16 cellular contexts compared by ENCODE assay signal in genomic region chr17:65595071-65595655, GRCh38. TPM values are rescaled to one million over a fixed set of nuclear protein-coding genes. Genes with fewer than 3 reads are reported as not detected.
DNase-seq lines count a peak whose midpoint lies in the region; ATAC-seq, FAIRE-seq and TF ChIP-seq lines count a peak whose summit lies in the region.
"Had no signal": no experiment of that assay in that cellular context is flagged by ENCODE, and none has a peak within 500 bp of the region (broad histone marks: within the 10 kb centered on the region; RNA-seq: fewer than 3 reads in every experiment).

No MANE protein-coding gene starts in this region.

- BruUV-seq in HepG2 (replicated peaks; lab: Mats Ljungman, UMichigan): no TSS peak

- TF ChIP-seq EP300 in HepG2 (IDR thresholded peaks at IDR 0.05; ENCODE audit: low read depth in 2 of 2, low read length in 2 of 2): no peak
- no peak for TF ChIP-seq EP300 in HepG2 (CRISPR knock-in tag; IDR thresholded peaks at IDR 0.05; ENCODE audit: borderline replicate concordance)

- WGBS in HepG2 (ENCODE audit: low lambda C conversion rate): 68% methylated on average over 4 of the region's 4 CpGs
- 60% methylated on average over 4 of the region's 4 CpGs for WGBS in right lobe of liver (ENCODE audit: insufficient coverage, low coverage, low lambda C conversion rate, missing lambda C conversion rate)

- POLR2A ChIA-PET in HepG2 (lab: Yijun Ruan, JAX): no interaction called here

- no peak for DNase-seq in HepG2 (ENCODE audit: low spot score)
- no peak for DNase-seq in right lobe of liver
- peak; percentile 66 for DNase-seq in SW480 (ENCODE audit: low spot score)
- peak; percentile 15 for DNase-seq in iris pigment epithelial cell (ENCODE audit: low read depth)
- no peak for DNase-seq in activated CD8-positive, alpha-beta memory T cell treated with anti-CD3 and anti-CD28 coated beads, Interleukin-2, amount 10 ng/mL, durations not matched to agents 7 days and 5 days
- no peak for DNase-seq in left lobe of liver (ENCODE audit: low spot score)
- no peak for DNase-seq in HCEC 1CT
- DNase-seq: activated CD4-positive, alpha-beta T cell treated with anti-CD3 and anti-CD28 coated beads for 4 hours; activated T-cell treated with anti-CD3 and anti-CD28 coated beads, Interleukin-2, amount 50 U/mL, for 24 hours; BE2C; NCI-H774 had no signal

- ATAC-seq in HepG2 (no peak), right lobe of liver (no peak), left lobe of liver (no peak), GM21619 (IDR thresholded peaks at IDR 0.05; ENCODE audit: unreplicated experiment) (no peak)
- no peak for ATAC-seq in activated CD8-positive, alpha-beta memory T cell treated with anti-CD3 and anti-CD28 coated beads, Interleukin-2, amount 10 ng/mL, durations not matched to agents 7 days and 5 days
- ATAC-seq: esophagus mucosa had no signal

- H3K79me2 ChIP-seq in HepG2 (ENCODE audit: insufficient read depth, low read length): no peaks in the 10 kb centered on the region

- 0 out of 2 replicates have a peak overlapping the region, but pooled peaks have one; percentile 8 for H3K4me2 ChIP-seq in HepG2 (ENCODE audit: low read depth, low read length)

- CTCF ChIA-PET in HepG2 (lab: Yijun Ruan, JAX; ENCODE audit: low intra/inter-chr PET ratio, low total read pairs): no interaction called here
- CTCF ChIA-PET in activated CD8-positive, alpha-beta memory T cell treated with anti-CD3 and anti-CD28 coated beads, Interleukin-2, amount 10 ng/mL, durations not matched to agents 7 days and 5 days (lab: Charles Lee): interaction anchor here (0.6 kb wide), 1 partner anchor 29 kb away, joined by 3 read pairs; no protein-coding TSS in a partner anchor

- H3K27me3 Mint-ChIP-seq in activated CD8-positive, alpha-beta memory T cell treated with anti-CD3 and anti-CD28 coated beads, Interleukin-2, amount 10 ng/mL, durations not matched to agents 7 days and 5 days: peaks cover 18% of the 10 kb centered on the region

- H2AFZ ChIP-seq in HepG2 (ENCODE audit: low read length): no peak overlapping the region

- no peak for TF ChIP-seq RAD21 in HepG2 (CRISPR knock-in tag; IDR thresholded peaks at IDR 0.05)

- no peak overlapping the region for H3K27ac Mint-ChIP-seq in activated CD8-positive, alpha-beta memory T cell treated with anti-CD3 and anti-CD28 coated beads, Interleukin-2, amount 10 ng/mL, durations not matched to agents 7 days and 5 days
- H3K27ac Mint-ChIP-seq: activated T-cell treated with anti-CD3 and anti-CD28 coated beads, Interleukin-2, amount 50 U/mL, for 24 hours; T-helper 1 cell treated with Interleukin-12 subunit alpha and Interleukin-12 subunit beta and Interleukin-4 antibody, amounts not matched to agents 30 μg/mL and 1 μg/mL, for 36 hours had no signal

- H3K9me3 ChIP-seq in HepG2 (ENCODE audit: low read length) (no peaks in the 10 kb centered on the region), right lobe of liver (no peaks in the 10 kb centered on the region)
- H3K9me3 ChIP-seq: BE2C, suprapubic skin had no signal

- H3K4me1 Mint-ChIP-seq in activated CD8-positive, alpha-beta memory T cell treated with anti-CD3 and anti-CD28 coated beads, Interleukin-2, amount 10 ng/mL, durations not matched to agents 7 days and 5 days: peaks cover 9% of the 10 kb centered on the region

- H3K36me3 Mint-ChIP-seq in activated CD8-positive, alpha-beta memory T cell treated with anti-CD3 and anti-CD28 coated beads, Interleukin-2, amount 10 ng/mL, durations not matched to agents 7 days and 5 days: no peaks in the 10 kb centered on the region

- no peak for TF ChIP-seq POLR2A in HepG2 (IDR thresholded peaks at IDR 0.05; ENCODE audit: insufficient read depth in 1 of 2, low read depth in 2 of 2, low read length in 2 of 2)
- TF ChIP-seq POLR2A in right lobe of liver (IDR thresholded peaks at IDR 0.05): no peak

- H4K20me1 ChIP-seq in HepG2 (ENCODE audit: insufficient read depth, low read length): no peaks in the 10 kb centered on the region

- H3K4me1 ChIP-seq in HepG2 (ENCODE audit: insufficient read depth, low read length) (peaks cover 33% of the 10 kb centered on the region), right lobe of liver (no peaks in the 10 kb centered on the region)
- H3K4me1 ChIP-seq: BE2C had no signal

- H3K27ac ChIP-seq in HepG2 (ENCODE audit: extremely low read length, insufficient read depth, low read length): no peak overlapping the region
- no peak overlapping the region for H3K27ac ChIP-seq in right lobe of liver
- H3K27ac ChIP-seq: suprapubic skin had no signal

- H3K36me3 ChIP-seq in HepG2 (replicated peaks in 1 of 2; ENCODE audit: control insufficient read depth in 1 of 2, insufficient read depth in 2 of 2, low read length in 2 of 2): no peaks in the 10 kb centered on the region
- no peaks in the 10 kb centered on the region for H3K36me3 ChIP-seq in right lobe of liver
- H3K36me3 ChIP-seq: BE2C, suprapubic skin had no signal

- no peak overlapping the region for H3K9ac ChIP-seq in HepG2 (ENCODE audit: insufficient read depth, low read depth, low read length)

- H3K4me3 ChIP-seq in HepG2 (replicated peaks in 1 of 3; ENCODE audit: insufficient read depth in 1 of 3, low read depth in 2 of 3, low read length in 3 of 3): no peak overlapping the region
- H3K4me3 ChIP-seq in right lobe of liver: no peak overlapping the region

- FAIRE-seq in HepG2 (lab: Jason Lieb, UNC): no peak
- FAIRE-seq: colon had no signal

- H3K27me3 ChIP-seq in HepG2 (ENCODE audit: control insufficient read depth in 1 of 2, insufficient read depth in 2 of 2, low read length in 2 of 2): no peaks in the 10 kb centered on the region; a peak in 1 of 5 replicates
- H3K27me3 ChIP-seq in right lobe of liver: no peaks in the 10 kb centered on the region
- H3K27me3 ChIP-seq: BE2C, suprapubic skin had no signal

- in situ Hi-C loops in HepG2 (cut with HindIII; ENCODE audit: extremely low pct_ligation_motif_present, low pct_unique_long_range_greater_than_20kb): no loop called here

- intact Hi-C loops in HepG2 (cut with micrococcal nuclease; ENCODE audit: unreplicated experiment) (no loop called here), right lobe of liver (cut with DNase I) (no loop called here)

- no peak for TF ChIP-seq CTCF in HepG2 (CRISPR knock-in tag; IDR thresholded peaks at IDR 0.05)
- no peak for TF ChIP-seq CTCF in right lobe of liver (IDR thresholded peaks at IDR 0.05)

- no peak overlapping the region for H3K4me3 Mint-ChIP-seq in activated CD8-positive, alpha-beta memory T cell treated with anti-CD3 and anti-CD28 coated beads, Interleukin-2, amount 10 ng/mL, durations not matched to agents 7 days and 5 days
- H3K4me3 Mint-ChIP-seq: T-helper 1 cell treated with Interleukin-12 subunit alpha and Interleukin-12 subunit beta and Interleukin-4 antibody, amounts not matched to agents 30 μg/mL and 1 μg/mL, for 36 hours had no signal

- no peaks in the 10 kb centered on the region for H3K9me3 Mint-ChIP-seq in activated CD8-positive, alpha-beta memory T cell treated with anti-CD3 and anti-CD28 coated beads, Interleukin-2, amount 10 ng/mL, durations not matched to agents 7 days and 5 days (ENCODE audit: low read depth)
- H3K9me3 Mint-ChIP-seq: activated T-cell treated with anti-CD3 and anti-CD28 coated beads, Interleukin-2, amount 50 U/mL, for 24 hours; T-helper 1 cell treated with Interleukin-12 subunit alpha and Interleukin-12 subunit beta and Interleukin-4 antibody, amounts not matched to agents 30 μg/mL and 1 μg/mL, for 36 hours had no signal

TF ChIP-seq in HepG2, 621 proteins besides CTCF, POLR2A, EP300 and RAD21 (continues in another document):
- TF ChIP-seq KDM2A (CRISPR knock-in tag; IDR thresholded peaks at IDR 0.05; ENCODE audit: borderline replicate concordance, low read depth): no peak
- TF ChIP-seq ZNF597 (CRISPR knock-in tag; IDR thresholded peaks at IDR 0.05): no peak

RNA-seq across cellular contexts. Expression of gene AXIN2, which starts 33.7 kb away (rescaled TPM):
- 53.8 and 58.6 TPM in 2 replicates for total RNA-seq in HepG2 (2016; rRNA removed; fragmentation: Illumina TruSeq; extraction: Trizol)
- 12.0 and 13.7 TPM in 2 replicates for total RNA-seq in HepG2 (2016; cell fraction: cytosol; rRNA removed; fragmentation: Illumina TruSeq; extraction: Trizol; ENCODE audit: low read depth)
- 45.1 and 59.6 TPM in 2 replicates for total RNA-seq in HepG2 (2016; cell fraction: insoluble cytoplasmic fraction; rRNA removed; fragmentation: Illumina TruSeq; extraction: Trizol)
- total RNA-seq in HepG2 (2016; cell fraction: membrane; rRNA removed; fragmentation: Illumina TruSeq; extraction: Trizol): 27.0 and 28.7 TPM in 2 replicates
- 79.3 and 81.9 TPM in 2 replicates for total RNA-seq in HepG2 (2016; cell fraction: nucleus; rRNA removed; fragmentation: Illumina TruSeq; extraction: Trizol)
- 55.0 and 63.4 TPM in 2 replicates for polyA plus RNA-seq in HepG2 (2011; rRNA removed)
- polyA plus RNA-seq in HepG2 (2011; cell fraction: cytosol; rRNA removed): 29.9 and 39.9 TPM in 2 replicates
- polyA plus RNA-seq in HepG2 (2011; cell fraction: nucleus; rRNA removed): 126 and 210 TPM in 2 replicates
- polyA plus RNA-seq in HepG2 (2012): 55.5 and 56.3 TPM in 2 replicates
- 2.0 and 2.2 TPM in 2 replicates for polyA plus RNA-seq in HepG2 (2016; cell fraction: cytosol; fragmentation: Illumina TruSeq; extraction: Trizol; ENCODE audit: low read depth)
- polyA plus RNA-seq in HepG2 (2016; cell fraction: insoluble cytoplasmic fraction; fragmentation: Illumina TruSeq; extraction: Trizol; ENCODE audit: low read depth): 34.3 and 44.8 TPM in 2 replicates
- 9.2 and 9.3 TPM in 2 replicates for polyA plus RNA-seq in HepG2 (2016; cell fraction: membrane; fragmentation: Illumina TruSeq; extraction: Trizol; ENCODE audit: low read depth)
- polyA plus RNA-seq in HepG2 (2016; cell fraction: nucleus; fragmentation: Illumina TruSeq; extraction: Trizol; ENCODE audit: insufficient read depth, low read depth): 115 and 117 TPM in 2 replicates
- 0.09 and 105 TPM in 2 replicates for polyA minus RNA-seq in HepG2 (2011; rRNA and poly(A)+ RNA removed; ENCODE audit: low replicate concordance)
- 43.2 and 45.6 TPM in 2 replicates for polyA minus RNA-seq in HepG2 (2011; cell fraction: cytosol; rRNA and poly(A)+ RNA removed)
- 175 and 211 TPM in 2 replicates for polyA minus RNA-seq in HepG2 (2011; cell fraction: nucleus; rRNA and poly(A)+ RNA removed)
- total RNA-seq in right lobe of liver: 1 to 10 TPM; 1.0 to 2.4 (median 2.0) TPM
- under 1 TPM; 0.61 to 0.75 TPM for total RNA-seq in activated CD8-positive, alpha-beta memory T cell treated with anti-CD3 and anti-CD28 coated beads, Interleukin-2, amount 10 ng/mL, durations not matched to agents 7 days and 5 days
- 3.6 TPM for total RNA-seq in left lobe of liver

Comparison
In these comparisons a context has a peak if more than half of its experiments do, and no peak if none do; other contexts are left out.
1. DNase-seq: peak in SW480 (single experiment) and iris pigment epithelial cell (single experiment); none in HepG2 (single experiment), right lobe of liver (0 of 3), activated CD8-positive, alpha-beta memory T cell treated with anti-CD3 and anti-CD28 coated beads, Interleukin-2, amount 10 ng/mL, durations not matched to agents 7 days and 5 days (single experiment), left lobe of liver (single experiment) and HCEC 1CT (single experiment).